ENCODE assay signal across 8 cellular contexts in the genomic region with DNA sequence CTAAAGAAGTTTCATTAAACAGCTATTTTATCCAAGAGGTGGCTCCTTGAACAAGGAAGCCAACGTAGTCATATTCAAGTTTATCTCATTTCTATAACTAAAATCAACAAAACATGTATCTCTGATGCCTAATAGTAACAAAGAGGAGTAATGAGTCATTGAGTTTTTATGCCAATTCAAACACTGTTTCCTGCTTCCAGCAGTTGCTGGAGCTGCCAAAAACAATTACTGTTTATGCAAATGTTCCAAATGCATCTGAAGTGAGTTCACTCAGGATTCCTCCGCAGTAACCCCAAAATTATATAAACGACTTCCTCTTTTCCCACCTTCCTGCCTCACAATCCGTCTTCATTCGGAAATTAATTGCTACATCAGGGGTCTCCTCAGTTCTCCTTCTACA.
A peak's percentile ranks its signal among the peaks of the same experiment; 100 is the strongest.
DNase-seq lines count a peak whose midpoint lies in the region; ATAC-seq and TF ChIP-seq lines count a peak whose summit lies in the region.
"Not testable (repeated sequence)": the region's sequence is repeated elsewhere in the genome, so short reads cannot be mapped to it uniquely, and the experiment has no call there.

No MANE protein-coding gene starts in this region.

- not testable (repeated sequence) for H4K5ac ChIP-seq in IMR-90 (ENCODE audit: low read depth, low read length)

- H3K27me3 ChIP-seq in IMR-90 (ENCODE audit: control insufficient read depth, insufficient read depth, low read length); adipocyte (replicated peaks; ENCODE audit: control insufficient read depth, insufficient read depth, low read length); stomach: not testable (repeated sequence)

- H3K9me1 ChIP-seq in IMR-90 (ENCODE audit: insufficient read depth, low read length): not testable (repeated sequence)

- not testable (repeated sequence) for H4K20me1 ChIP-seq in IMR-90 (ENCODE audit: insufficient read depth, low read length)

- TF ChIP-seq POLR2A in IMR-90 (IDR thresholded peaks at IDR 0.05; ENCODE audit: low read depth, low read length); stomach (IDR thresholded peaks at IDR 0.05): not testable (repeated sequence)

- peak; percentile 23 for DNase-seq in AG04449 (ENCODE audit: low read depth, low spot score)
- peak; percentile 78 for DNase-seq in EL
- DNase-seq in IMR-90: peak; percentile 84
- peak; percentile 65 for DNase-seq in adipocyte (ENCODE audit: low read depth)
- DNase-seq in choroid plexus epithelial cell (ENCODE audit: low read depth): peak; percentile 66
- peak; percentile 57 for DNase-seq in fibroblast of the conjunctiva (ENCODE audit: low read depth)
- peak; percentile 8 for DNase-seq in middle frontal gyrus (ENCODE audit: extremely low spot score, low spot score)
- DNase-seq in stomach: not testable (repeated sequence)

- POLR2A ChIA-PET in AG04449 (lab: Yijun Ruan, JAX); IMR-90 (lab: Charles Lee; ENCODE audit: unreplicated experiment): not testable (repeated sequence)

- H2AK5ac ChIP-seq in IMR-90 (ENCODE audit: low read depth, low read length): not testable (repeated sequence)

- H3K4me2 ChIP-seq in IMR-90 (ENCODE audit: low read depth, low read length): not testable (repeated sequence)

- dilution Hi-C loops in IMR-90 (cut with HindIII; ENCODE audit: low sequenced_read_pairs, unreplicated experiment): not testable (repeated sequence)

- not testable (repeated sequence) for H3K9ac ChIP-seq in IMR-90 (ENCODE audit: low read depth, low read length); adipocyte (ENCODE audit: low read length)

- not testable (repeated sequence) for H2BK20ac ChIP-seq in IMR-90 (ENCODE audit: low read depth, low read length)

- not testable (repeated sequence) for H3K36me3 ChIP-seq in IMR-90 (ENCODE audit: control insufficient read depth, insufficient read depth, low read length); adipocyte (ENCODE audit: control insufficient read depth, insufficient read depth, low read length, severe bottlenecking)
- H3K36me3 ChIP-seq in stomach: peaks cover 0 to 46% (median 20%) of the 10 kb centered on the region in 4 donors

- H3K18ac ChIP-seq in IMR-90 (ENCODE audit: low read depth, low read length): not testable (repeated sequence)

- TF ChIP-seq CTCF in AG04449 (IDR thresholded peaks at IDR 0.05; ENCODE audit: insufficient read depth, low read length, missing control alignments); IMR-90 (conservative IDR thresholded peaks at IDR 0.05; ENCODE audit: low read depth, low read length); choroid plexus epithelial cell (conservative IDR thresholded peaks at IDR 0.05; ENCODE audit: low read depth, low read length); stomach (IDR thresholded peaks at IDR 0.05): not testable (repeated sequence)

- H3K79me1 ChIP-seq in IMR-90 (ENCODE audit: low read depth in 1 of 2, low read length in 2 of 2): not testable (repeated sequence)

- not testable (repeated sequence) for H3K4ac ChIP-seq in IMR-90 (ENCODE audit: low read depth, low read length)

- not testable (repeated sequence) for H2BK15ac ChIP-seq in IMR-90 (ENCODE audit: low read depth, low read length)

- not testable (repeated sequence) for H3K27ac ChIP-seq in IMR-90 (ENCODE audit: insufficient read depth, low read length)
- peak overlapping the region in 3 of 5 donors; percentile 30 to 69 (median 41) for H3K27ac ChIP-seq in stomach

- not testable (repeated sequence) for H4K91ac ChIP-seq in IMR-90 (ENCODE audit: insufficient read depth, low read depth, low read length)

- intact Hi-C loops in IMR-90 (cut with micrococcal nuclease); stomach (cut with DNase I; ENCODE audit: low total_unique reads): not testable (repeated sequence)

- not testable (repeated sequence) for ATAC-seq in IMR-90 (ENCODE audit: low read depth)

- H3K56ac ChIP-seq in IMR-90 (ENCODE audit: extremely low read depth, insufficient read depth, low read length): not testable (repeated sequence)

- no CpG with 5 or more reads among the region's 5 CpGs for WGBS in IMR-90 (ENCODE audit: extremely low coverage in 2 of 2, insufficient read length in 1 of 2), 2 experiments
- WGBS in stomach, 5 donors: 29 to 43% (median 37%) methylated on average over 5 of the region's 5 CpGs

- H3K4me1 ChIP-seq in IMR-90 (ENCODE audit: control insufficient read depth, insufficient read depth, low read length): not testable (repeated sequence)
- H3K4me1 ChIP-seq in adipocyte (ENCODE audit: control insufficient read depth, insufficient read depth, low read length) (peaks cover 12% of the 10 kb centered on the region), stomach (peaks cover 0 to 30% (median 3%) of the 10 kb centered on the region in 4 donors)

- BruUV-seq in IMR-90 (replicated peaks; lab: Mats Ljungman, UMichigan): not testable (repeated sequence)

- H2AFZ ChIP-seq in IMR-90 (replicated peaks; ENCODE audit: low read length, poor library complexity): not testable (repeated sequence)

- H3K9me3 ChIP-seq in IMR-90 (ENCODE audit: control insufficient read depth, insufficient read depth, low read length); adipocyte (ENCODE audit: control insufficient read depth, low read length); stomach: not testable (repeated sequence)

- CTCF ChIA-PET in AG04449 (lab: Yijun Ruan, JAX); IMR-90 (lab: Yijun Ruan, JAX): not testable (repeated sequence)

- in situ Hi-C loops in IMR-90 (cut with MboI; ENCODE audit: low sequenced_read_pairs): not testable (repeated sequence)

- not testable (repeated sequence) for H2BK120ac ChIP-seq in IMR-90 (ENCODE audit: low read depth, low read length)

- not testable (repeated sequence) for TF ChIP-seq EP300 in stomach (IDR thresholded peaks at IDR 0.05)

- H2AK9ac ChIP-seq in IMR-90 (replicated peaks; ENCODE audit: low read depth, low read length, poor library complexity): not testable (repeated sequence)

- TF ChIP-seq RAD21 in IMR-90 (IDR thresholded peaks at IDR 0.05; ENCODE audit: low read length): not testable (repeated sequence)

- not testable (repeated sequence) for H4K8ac ChIP-seq in IMR-90 (ENCODE audit: low read depth in 2 of 2, low read length in 2 of 2)

- not testable (repeated sequence) for H3K23ac ChIP-seq in IMR-90 (ENCODE audit: low read depth, low read length)

- H2BK5ac ChIP-seq in IMR-90 (ENCODE audit: low read depth, low read length, poor library complexity, severe bottlenecking): not testable (repeated sequence)

- not testable (repeated sequence) for H3K14ac ChIP-seq in IMR-90 (replicated peaks; ENCODE audit: low read depth, low read length)

- H3K4me3 ChIP-seq in AG04449 (ENCODE audit: low read depth, low read length); IMR-90 (ENCODE audit: insufficient read depth, low read depth, low read length); adipocyte (ENCODE audit: low read length); choroid plexus epithelial cell (ENCODE audit: low read depth, low read length); stomach: not testable (repeated sequence)

TF ChIP-seq in IMR-90, 13 proteins besides CTCF, POLR2A, EP300 and RAD21:
- 0 out of 2 replicates have a peak, but pooled peaks have one; percentile 49 for TF ChIP-seq FOS (IDR thresholded peaks at IDR 0.05; ENCODE audit: low read depth, low read length)
